12 cellular contexts compared by ENCODE assay signal in genomic region chr14:97185186-97185585, GRCh38.
DNase-seq lines count a peak whose midpoint lies in the region; ATAC-seq and TF ChIP-seq lines count a peak whose summit lies in the region.
"Had no signal": no experiment of that assay in that cellular context is flagged by ENCODE, and none has a peak within 500 bp of the region (broad histone marks: within the 10 kb centered on the region; RNA-seq: fewer than 3 reads in every experiment).

No MANE protein-coding gene starts in this region.

- peak; percentile 21 for DNase-seq in stimulated activated CD4-positive, alpha-beta T cell treated with anti-CD3 and anti-CD28 coated beads, Interleukin-4, amount 100 ng/mL, for 24 hours
- DNase-seq in stimulated activated CD4-positive, alpha-beta T cell treated with anti-CD3 and anti-CD28 coated beads, Interleukin-12 subunit alpha, Interleukin-12 subunit beta, amount 100 ng/mL, for 4 hours = no peak
- peak; percentile 49 to 65 for DNase-seq in NCI-H526 (lab: John Stamatoyannopoulos, UW)
- DNase-seq in endodermal cell = peak; percentile 70
- DNase-seq in activated CD8-positive, alpha-beta memory T cell treated with anti-CD3 and anti-CD28 coated beads, Interleukin-2, amount 50 U/mL, for 4 hours = no peak
- DNase-seq in T-helper 2 cell treated with Interferon-gamma antibody and Interleukin-4, amounts not matched to agents 5 μg/mL and 100 μg/mL, for 36 hours (ENCODE audit: low spot score) = no peak
- DNase-seq: PC-9, stomach had no signal

- peak; percentile 81 for TF ChIP-seq CTCF in endodermal cell (conservative IDR thresholded peaks at IDR 0.05)

- ATAC-seq in HG02571 (IDR thresholded peaks at IDR 0.05; ENCODE audit: unreplicated experiment) (no peak), HG03108 (IDR thresholded peaks at IDR 0.05; ENCODE audit: unreplicated experiment) (no peak)

- H3K4me1 Mint-ChIP-seq in endodermal cell = no peaks in the 10 kb centered on the region
- H3K4me1 Mint-ChIP-seq in T-helper 2 cell treated with Interferon-gamma antibody and Interleukin-4, amounts not matched to agents 5 μg/mL and 100 μg/mL, for 36 hours (ENCODE audit: low read depth) = peaks cover 6% of the 10 kb centered on the region

- H3K9me3 ChIP-seq in endodermal cell (ENCODE audit: control insufficient read depth, low read length) = no peaks in the 10 kb centered on the region
- H3K9me3 ChIP-seq: stomach had no signal

- H3K27ac ChIP-seq in endodermal cell (ENCODE audit: low read depth, low read length) = no peak overlapping the region
- H3K27ac ChIP-seq: parathyroid adenoma, PC-9, stomach had no signal

- H3K4me1 ChIP-seq in endodermal cell (ENCODE audit: control insufficient read depth, insufficient read depth, low read length) = no peaks in the 10 kb centered on the region
- H3K4me1 ChIP-seq: parathyroid adenoma, stomach had no signal

- no peaks in the 10 kb centered on the region for H3K9me3 Mint-ChIP-seq in endodermal cell
- H3K9me3 Mint-ChIP-seq in T-helper 2 cell treated with Interferon-gamma antibody and Interleukin-4, amounts not matched to agents 5 μg/mL and 100 μg/mL, for 36 hours = peaks cover 6% of the 10 kb centered on the region

- no peak overlapping the region for H3K27ac Mint-ChIP-seq in endodermal cell
- no peak overlapping the region for H3K27ac Mint-ChIP-seq in T-helper 2 cell treated with Interferon-gamma antibody and Interleukin-4, amounts not matched to agents 5 μg/mL and 100 μg/mL, for 36 hours
- H3K27ac Mint-ChIP-seq: activated T-helper 1 cell treated with anti-CD3 and anti-CD28 coated beads, Interleukin-12 subunit alpha, Interleukin-12 subunit beta, Interleukin-2, Interleukin-4 antibody, amounts not matched to agents 30 ng/mL and 10 ng/mL and 1 ng/mL, durations not matched to agents 14 hours and 24 hours and 36 hours had no signal

- no peak overlapping the region for H3K4me3 ChIP-seq in endodermal cell (ENCODE audit: low read length)
- H3K4me3 ChIP-seq: PC-9, stomach had no signal

- no peaks in the 10 kb centered on the region for H3K27me3 ChIP-seq in endodermal cell (ENCODE audit: control insufficient read depth, insufficient read depth, low read length, poor library complexity, severe bottlenecking)

- H3K36me3 Mint-ChIP-seq in endodermal cell (ENCODE audit: low read depth) = no peaks in the 10 kb centered on the region
- H3K36me3 Mint-ChIP-seq in T-helper 2 cell treated with Interferon-gamma antibody and Interleukin-4, amounts not matched to agents 5 μg/mL and 100 μg/mL, for 36 hours (ENCODE audit: low read depth) = peaks cover 2% of the 10 kb centered on the region

- peaks cover 2% of the 10 kb centered on the region for H3K27me3 Mint-ChIP-seq in endodermal cell (ENCODE audit: insufficient read depth)
- H3K27me3 Mint-ChIP-seq in T-helper 2 cell treated with Interferon-gamma antibody and Interleukin-4, amounts not matched to agents 5 μg/mL and 100 μg/mL, for 36 hours (ENCODE audit: low read depth) = peaks cover 4% of the 10 kb centered on the region

- WGBS in endodermal cell (ENCODE audit: insufficient coverage in 1 of 2, insufficient read length in 1 of 2), 2 experiments = 45 to 49% methylated on average over 4 to 6 of the region's 6 CpGs

- no peak overlapping the region for H3K9ac ChIP-seq in endodermal cell (ENCODE audit: extremely low read depth, low read length, poor library complexity, severe bottlenecking)
- H3K9ac ChIP-seq: parathyroid adenoma had no signal

- H3K36me3 ChIP-seq in endodermal cell (ENCODE audit: control insufficient read depth, insufficient read depth, low read length) = no peaks in the 10 kb centered on the region
- H3K36me3 ChIP-seq: stomach had no signal

- no peak overlapping the region for H3K4me3 Mint-ChIP-seq in endodermal cell
- H3K4me3 Mint-ChIP-seq in T-helper 2 cell treated with Interferon-gamma antibody and Interleukin-4, amounts not matched to agents 5 μg/mL and 100 μg/mL, for 36 hours = no peak overlapping the region
- H3K4me3 Mint-ChIP-seq: activated T-helper 1 cell treated with anti-CD3 and anti-CD28 coated beads, Interleukin-12 subunit alpha, Interleukin-12 subunit beta, Interleukin-2, Interleukin-4 antibody, amounts not matched to agents 30 ng/mL and 10 ng/mL and 1 ng/mL, durations not matched to agents 14 hours and 24 hours and 36 hours had no signal

Comparison
In these comparisons a context has a peak if more than half of its experiments do, and no peak if none do; other contexts are left out.
1. DNase-seq: peak in stimulated activated CD4-positive, alpha-beta T cell treated with anti-CD3 and anti-CD28 coated beads, Interleukin-4, amount 100 ng/mL, for 24 hours (single experiment), NCI-H526 (2 of 2) and endodermal cell (single experiment); none in stimulated activated CD4-positive, alpha-beta T cell treated with anti-CD3 and anti-CD28 coated beads, Interleukin-12 subunit alpha, Interleukin-12 subunit beta, amount 100 ng/mL, for 4 hours (single experiment), activated CD8-positive, alpha-beta memory T cell treated with anti-CD3 and anti-CD28 coated beads, Interleukin-2, amount 50 U/mL, for 4 hours (single experiment) and T-helper 2 cell treated with Interferon-gamma antibody and Interleukin-4, amounts not matched to agents 5 μg/mL and 100 μg/mL, for 36 hours (single experiment).